32 cellular contexts compared by ENCODE assay signal in genomic region chr5:124990723-124991122, GRCh38.
"Had no signal": no experiment of that assay in that cellular context is flagged by ENCODE, and none has a peak within 500 bp of the region (broad histone marks: within the 10 kb centered on the region; RNA-seq: fewer than 3 reads in every experiment).

No MANE protein-coding gene starts in this region.

- H3K36me3 Mint-ChIP-seq: activated naive CD8-positive, alpha-beta T cell had no signal

- H3K27ac ChIP-seq: dorsolateral prefrontal cortex, left ventricle myocardium inferior, pancreas, prostate gland, upper lobe of left lung, vagina, WERI-Rb-1 had no signal

- ATAC-seq: activated CD4-positive, CD25-positive, alpha-beta regulatory T cell treated with anti-CD3 and anti-CD28 coated beads, Interleukin-2, amount 50 U/mL, for 24 hours; pancreas; sciatic nerve; stimulated activated memory B cell treated with anti-CD40 and anti-IgM and Interleukin-4, amounts not matched to agents 10 μg/mL and 1 μg/mL and 100 μg/mL, for 72 hours; stimulated activated naive CD8-positive, alpha-beta T cell treated with anti-CD3 and anti-CD28 coated beads, Interleukin-15, amount 100 ng/mL, for 72 hours had no signal

- H3K4me3 ChIP-seq: dorsolateral prefrontal cortex, left ventricle myocardium inferior, lung, pancreas, prostate gland, smooth muscle cell, upper lobe of left lung, vagina had no signal

- H3K4me2 ChIP-seq: smooth muscle cell had no signal

- H3K4me1 Mint-ChIP-seq: central memory CD8-positive, alpha-beta T cell; nephron progenitor cell; stimulated activated memory B cell treated with anti-CD40 and anti-IgM and Interleukin-4, amounts not matched to agents 10 μg/mL and 1 μg/mL and 100 μg/mL, for 72 hours; stimulated activated naive CD8-positive, alpha-beta T cell treated with anti-CD3 and anti-CD28 coated beads, Interleukin-15, amount 100 ng/mL, for 72 hours had no signal

- H3K27me3 Mint-ChIP-seq: activated naive CD8-positive, alpha-beta T cell; central memory CD8-positive, alpha-beta T cell; naive B cell; stimulated activated memory B cell treated with anti-CD40 and anti-IgM and Interleukin-4, amounts not matched to agents 10 μg/mL and 1 μg/mL and 100 μg/mL, for 72 hours; stimulated activated naive CD8-positive, alpha-beta T cell treated with anti-CD3 and anti-CD28 coated beads, Interleukin-15, amount 100 ng/mL, for 72 hours had no signal

- H3K27ac Mint-ChIP-seq: activated naive CD8-positive, alpha-beta T cell; naive B cell; nephron progenitor cell; stimulated activated memory B cell treated with anti-CD40 and anti-IgM and Interleukin-4, amounts not matched to agents 10 μg/mL and 1 μg/mL and 100 μg/mL, for 72 hours; stimulated activated naive CD8-positive, alpha-beta T cell treated with anti-CD3 and anti-CD28 coated beads, Interleukin-15, amount 100 ng/mL, for 72 hours; T-helper 2 cell treated with Interferon-gamma antibody and Interleukin-4, amounts not matched to agents 5 μg/mL and 100 μg/mL, for 36 hours had no signal

- H3K36me3 ChIP-seq: left ventricle myocardium inferior, pancreas, prostate gland, upper lobe of left lung, vagina, WERI-Rb-1 had no signal

- DNase-seq: activated CD4-positive, alpha-beta T cell treated with anti-CD3 and anti-CD28 coated beads for 48 hours; activated CD4-positive, alpha-beta T cell treated with anti-CD3 and anti-CD28 coated beads, Interleukin-2, amount 50 U/mL, for 48 hours; activated CD8-positive, alpha-beta memory T cell treated with anti-CD3 and anti-CD28 coated beads for 24 hours; activated effector memory CD4-positive, alpha-beta T cell treated with Interleukin-2 at 50 U/mL for 16 hours; activated naive CD4-positive, alpha-beta T cell treated with Interleukin-2 at 50 U/mL for 16 hours; anterior cingulate cortex; dorsolateral prefrontal cortex; effector memory CD4-positive, alpha-beta T cell; left ventricle myocardium inferior; mesendoderm; naive B cell; nephron progenitor cell; nucleus accumbens; pancreas; retina; stimulated activated CD4-positive, alpha-beta T cell treated with anti-CD3 and anti-CD28 coated beads, Interleukin-1b, Interleukin-23, amount 100 ng/mL, for 48 hours; stimulated activated CD4-positive, alpha-beta T cell treated with anti-CD3 and anti-CD28 coated beads, Interleukin-4, amount 100 ng/mL, for 4 hours; stimulated activated CD8-positive, alpha-beta memory T cell treated with anti-CD3 and anti-CD28 coated beads, Interleukin-4, amount 100 ng/mL, for 48 hours; stimulated activated naive CD8-positive, alpha-beta T cell treated with anti-CD3 and anti-CD28 coated beads, Interleukin-15, amount 100 ng/mL, for 72 hours; substantia nigra; upper lobe of left lung; WERI-Rb-1 had no signal

- H3K9me3 ChIP-seq: pancreas, prostate gland, upper lobe of left lung, vagina had no signal

- H3K4me1 ChIP-seq: left ventricle myocardium inferior, pancreas, prostate gland, upper lobe of left lung, vagina had no signal

- H3K27me3 ChIP-seq: dorsolateral prefrontal cortex, pancreas, upper lobe of left lung, vagina had no signal

- H3K4me3 Mint-ChIP-seq: activated naive CD8-positive, alpha-beta T cell; central memory CD8-positive, alpha-beta T cell; naive B cell; nephron progenitor cell; stimulated activated memory B cell treated with anti-CD40 and anti-IgM and Interleukin-4, amounts not matched to agents 10 μg/mL and 1 μg/mL and 100 μg/mL, for 72 hours; stimulated activated naive CD8-positive, alpha-beta T cell treated with anti-CD3 and anti-CD28 coated beads, Interleukin-15, amount 100 ng/mL, for 72 hours; T-helper 2 cell treated with Interferon-gamma antibody and Interleukin-4, amounts not matched to agents 5 μg/mL and 100 μg/mL, for 36 hours had no signal
